23 cellular contexts compared by ENCODE assay signal in genomic region chr16:46737621-46738214, GRCh38. TPM values are rescaled to one million over a fixed set of nuclear protein-coding genes. Genes with fewer than 3 reads are reported as not detected.
A peak's percentile ranks its signal among the peaks of the same experiment; 100 is the strongest.
DNase-seq lines count a peak whose midpoint lies in the region; ATAC-seq, FAIRE-seq and TF ChIP-seq lines count a peak whose summit lies in the region.
"Had no signal": no experiment of that assay in that cellular context is flagged by ENCODE, and none has a peak within 500 bp of the region (broad histone marks: within the 10 kb centered on the region; RNA-seq: fewer than 3 reads in every experiment).

No MANE protein-coding gene starts in this region.

- intact Hi-C loops in heart left ventricle (cut with DNase I), result no loop called here
- intact Hi-C loops in Right ventricle myocardium inferior (cut with DNase I), result no loop called here
- intact Hi-C loops in HepG2 (cut with micrococcal nuclease; ENCODE audit: unreplicated experiment), result no loop called here
- intact Hi-C loops in posterior vena cava (cut with DNase I), result no loop called here
- intact Hi-C loops in MCF 10A (cut with micrococcal nuclease), result no loop called here

- no peaks in the 10 kb centered on the region for H4K20me1 ChIP-seq in HepG2 (ENCODE audit: insufficient read depth, low read length)

- H3K27ac ChIP-seq in heart left ventricle, result peak overlapping the region in 8 of 12 donors; percentile 5 to 61 (median 40)
- no peak overlapping the region for H3K27ac ChIP-seq in HepG2 (ENCODE audit: extremely low read length, insufficient read depth, low read length)
- H3K27ac ChIP-seq: SJCRH30 had no signal

- no peak overlapping the region for H3K4me2 ChIP-seq in HepG2 (ENCODE audit: low read depth, low read length)

- no peak overlapping the region for H3K9ac ChIP-seq in HepG2 (ENCODE audit: insufficient read depth, low read depth, low read length)

- ATAC-seq in heart left ventricle (no peak), Right ventricle myocardium inferior (no peak), HepG2 (no peak; the same call in 2 of the 3 replicates)
- ATAC-seq: Panc1 had no signal

- 65 to 71% (median 70%) methylated on average over 9 to 14 of the region's 14 CpGs for WGBS in heart left ventricle, 4 donors
- WGBS in HepG2 (ENCODE audit: low lambda C conversion rate), result 39% methylated on average over 10 of the region's 14 CpGs

- TF ChIP-seq EP300 in HepG2 (IDR thresholded peaks at IDR 0.05; ENCODE audit: low read depth in 2 of 2, low read length in 2 of 2) (no peak), HepG2 (CRISPR knock-in tag; IDR thresholded peaks at IDR 0.05; ENCODE audit: borderline replicate concordance) (no peak)

- H3K4me1 ChIP-seq in heart left ventricle (peaks cover 0 to 53% (median 9%) of the 10 kb centered on the region in 12 donors), HepG2 (ENCODE audit: insufficient read depth, low read length) (peaks cover 5% of the 10 kb centered on the region)
- H3K4me1 ChIP-seq: BE2C, SJCRH30 had no signal

- no peaks in the 10 kb centered on the region for H3K4me1 Mint-ChIP-seq in MCF 10A (ENCODE audit: insufficient read depth, unreplicated experiment)

- in situ Hi-C loops in HepG2 (cut with HindIII; ENCODE audit: extremely low pct_ligation_motif_present, low pct_unique_long_range_greater_than_20kb), result no loop called here

- no peak for TF ChIP-seq POLR2A in heart left ventricle (IDR thresholded peaks at IDR 0.05)
- TF ChIP-seq POLR2A in HepG2 (IDR thresholded peaks at IDR 0.05; ENCODE audit: insufficient read depth in 1 of 2, low read depth in 2 of 2, low read length in 2 of 2), result no peak

- no TSS peak for BruUV-seq in HepG2 (replicated peaks; lab: Mats Ljungman, UMichigan)
- BruUV-seq in MCF 10A (replicated peaks; lab: Mats Ljungman, UMichigan), result no TSS peak

- H3K4me3 ChIP-seq in heart left ventricle (no peak overlapping the region), HepG2 (replicated peaks in 1 of 3; ENCODE audit: insufficient read depth in 1 of 3, low read depth in 2 of 3, low read length in 3 of 3) (no peak overlapping the region)
- H3K4me3 ChIP-seq: SJCRH30 had no signal

- peaks cover 0 to 57% (median 5%) of the 10 kb centered on the region in 9 donors for H3K36me3 ChIP-seq in heart left ventricle
- no peaks in the 10 kb centered on the region for H3K36me3 ChIP-seq in HepG2 (replicated peaks in 1 of 2; ENCODE audit: control insufficient read depth in 1 of 2, insufficient read depth in 2 of 2, low read length in 2 of 2)
- H3K36me3 ChIP-seq: BE2C, SJCRH30 had no signal

- POLR2A ChIA-PET in HepG2 (lab: Yijun Ruan, JAX) (no interaction called here), MCF 10A (lab: Yijun Ruan, JAX) (no interaction called here)

- H3K9me3 ChIP-seq in heart left ventricle (no peaks in the 10 kb centered on the region), HepG2 (ENCODE audit: low read length) (no peaks in the 10 kb centered on the region)
- H3K9me3 ChIP-seq: BE2C, SJCRH30 had no signal

- no peak overlapping the region for H3K4me3 Mint-ChIP-seq in MCF 10A (ENCODE audit: unreplicated experiment)

- H3K9me3 Mint-ChIP-seq in MCF 10A (ENCODE audit: unreplicated experiment), result no peaks in the 10 kb centered on the region

- H3K36me3 Mint-ChIP-seq in MCF 10A (ENCODE audit: insufficient read depth, unreplicated experiment), result no peaks in the 10 kb centered on the region

- no peak overlapping the region for H2AFZ ChIP-seq in HepG2 (ENCODE audit: low read length)

- H3K27ac Mint-ChIP-seq in MCF 10A (ENCODE audit: low read depth, unreplicated experiment), result no peak overlapping the region

- no peak for TF ChIP-seq RAD21 in HepG2 (CRISPR knock-in tag; IDR thresholded peaks at IDR 0.05)

- H3K79me2 ChIP-seq in HepG2 (ENCODE audit: insufficient read depth, low read length), result no peaks in the 10 kb centered on the region

- FAIRE-seq in HepG2 (lab: Jason Lieb, UNC), result no peak
- FAIRE-seq: A204.1, H54 had no signal

- CTCF ChIA-PET in HepG2 (lab: Yijun Ruan, JAX; ENCODE audit: low intra/inter-chr PET ratio, low total read pairs) (no interaction called here), MCF 10A (lab: Yijun Ruan, JAX) (interaction anchor here (0.7 to 1.2 kb wide), 2 partner anchors 14 to 45 kb away, joined by 3 read pairs; no protein-coding TSS in a partner anchor)

- DNase-seq in heart left ventricle, result no peak
- DNase-seq in Right ventricle myocardium inferior (ENCODE audit: missing footprints), result no peak
- DNase-seq in HepG2 (ENCODE audit: low spot score), result no peak
- peak; percentile 72 for DNase-seq in posterior vena cava (ENCODE audit: low spot score)
- no peak for DNase-seq in AML-193 (lab: John Stamatoyannopoulos, UW)
- no peak for DNase-seq in MCF 10A (ENCODE audit: unreplicated experiment)
- DNase-seq in AG08395 (ENCODE audit: low spot score), result no peak
- DNase-seq: BE2C; EL; GF-D8; KG1; NCI-H1092 treated with DMSO at 0.1 percent for 48 hours; NCI-H146; NCI-H2029 treated with DMSO at 0.1 percent for 48 hours; NCI-H2171; NCI-H345; NCI-H524; NCI-H774; NK-92 treated with Interleukin-12 subunit alpha and Interleukin-12 subunit beta, amount 100 ng/mL, for 24 hours; SJCRH30 had no signal

- no peak for TF ChIP-seq CTCF in heart left ventricle (IDR thresholded peaks at IDR 0.05)
- no peak for TF ChIP-seq CTCF in HepG2 (CRISPR knock-in tag; IDR thresholded peaks at IDR 0.05)
- no peak for TF ChIP-seq CTCF in MCF 10A (IDR thresholded peaks at IDR 0.05; ENCODE audit: unreplicated experiment)

- H3K27me3 Mint-ChIP-seq in MCF 10A (ENCODE audit: insufficient read depth, unreplicated experiment), result no peaks in the 10 kb centered on the region

- H3K27me3 ChIP-seq in heart left ventricle, result no peaks in the 10 kb centered on the region
- peaks cover 3 to 47% of the 10 kb centered on the region in 2 experiments; a peak in 3 of 5 replicates for H3K27me3 ChIP-seq in HepG2 (ENCODE audit: control insufficient read depth in 1 of 2, insufficient read depth in 2 of 2, low read length in 2 of 2)
- H3K27me3 ChIP-seq: BE2C, SJCRH30 had no signal

RNA-seq across cellular contexts. Expression of gene MYLK3, which starts 10.4 kb away (rescaled TPM):
- 100 to 1,000 TPM; 169 to 374 (median 257) TPM for total RNA-seq in heart left ventricle
- 100 to 1,000 TPM in 1 of 2 donors, 10 to 100 TPM in 1; 76.4 to 133 TPM for polyA plus RNA-seq in heart left ventricle
- 261 TPM for total RNA-seq in Right ventricle myocardium inferior
- total RNA-seq in HepG2 (2016; rRNA removed; fragmentation: Illumina TruSeq; extraction: Trizol), result 0.13 and 0.18 TPM in 2 replicates
- not detected in 2 replicates for total RNA-seq in HepG2 (2016; cell fraction: cytosol; rRNA removed; fragmentation: Illumina TruSeq; extraction: Trizol; ENCODE audit: low read depth)
- 0.11 and 0.27 TPM in 2 replicates for total RNA-seq in HepG2 (2016; cell fraction: insoluble cytoplasmic fraction; rRNA removed; fragmentation: Illumina TruSeq; extraction: Trizol)
- 0.03 and 0.19 TPM in 2 replicates for total RNA-seq in HepG2 (2016; cell fraction: membrane; rRNA removed; fragmentation: Illumina TruSeq; extraction: Trizol)
- 0.44 and 0.47 TPM in 2 replicates for total RNA-seq in HepG2 (2016; cell fraction: nucleus; rRNA removed; fragmentation: Illumina TruSeq; extraction: Trizol)
- polyA plus RNA-seq in HepG2 (2011; rRNA removed), result 0.04 TPM in 2 replicates
- polyA plus RNA-seq in HepG2 (2011; cell fraction: cytosol; rRNA removed), result 0.01 and 0.05 TPM in 2 replicates
- polyA plus RNA-seq in HepG2 (2011; cell fraction: nucleus; rRNA removed), result 0.07 and 0.08 TPM in 2 replicates
- 0.01 and 0.11 TPM in 2 replicates for polyA plus RNA-seq in HepG2 (2012)
- 0.01 TPM in 1 of 2 replicates, not detected in the other for polyA plus RNA-seq in HepG2 (2016; cell fraction: cytosol; fragmentation: Illumina TruSeq; extraction: Trizol; ENCODE audit: low read depth)
- 0.04 and 0.07 TPM in 2 replicates for polyA plus RNA-seq in HepG2 (2016; cell fraction: insoluble cytoplasmic fraction; fragmentation: Illumina TruSeq; extraction: Trizol; ENCODE audit: low read depth)
- polyA plus RNA-seq in HepG2 (2016; cell fraction: membrane; fragmentation: Illumina TruSeq; extraction: Trizol; ENCODE audit: low read depth), result 0.15 TPM in 1 of 2 replicates, not detected in the other
- not detected in 2 replicates for polyA plus RNA-seq in HepG2 (2016; cell fraction: nucleus; fragmentation: Illumina TruSeq; extraction: Trizol; ENCODE audit: insufficient read depth, low read depth)
- 1.0 and 2.2 TPM in 2 replicates for polyA minus RNA-seq in HepG2 (2011; rRNA and poly(A)+ RNA removed; ENCODE audit: low replicate concordance)
- polyA minus RNA-seq in HepG2 (2011; cell fraction: cytosol; rRNA and poly(A)+ RNA removed), result not detected in 2 replicates
- 0.99 and 1.0 TPM in 2 replicates for polyA minus RNA-seq in HepG2 (2011; cell fraction: nucleus; rRNA and poly(A)+ RNA removed)
- total RNA-seq in posterior vena cava, result under 1 TPM; 0.29 to 0.97 TPM
- total RNA-seq in MCF 10A (2022), result 0.05 TPM in 1 of 2 replicates, not detected in the other

RNA-seq across cellular contexts. Expression of gene ORC6, which starts 48.3 kb away (rescaled TPM):
- total RNA-seq in heart left ventricle (1 to 10 TPM; 1.3 to 4.3 (median 2.5) TPM), Right ventricle myocardium inferior (2.5 TPM), HepG2 (2016; rRNA removed; fragmentation: Illumina TruSeq; extraction: Trizol) (57.3 and 69.8 TPM in 2 replicates), posterior vena cava (1 to 10 TPM; 1.0 to 2.0 TPM), MCF 10A (2022) (17.0 and 23.2 TPM in 2 replicates)
- polyA plus RNA-seq in heart left ventricle (1 to 10 TPM; 1.4 to 3.2 TPM), HepG2 (2011; rRNA removed) (22.9 and 34.2 TPM in 2 replicates)
- 18.7 and 20.4 TPM in 2 replicates for total RNA-seq in HepG2 (2016; cell fraction: cytosol; rRNA removed; fragmentation: Illumina TruSeq; extraction: Trizol; ENCODE audit: low read depth)
- total RNA-seq in HepG2 (2016; cell fraction: insoluble cytoplasmic fraction; rRNA removed; fragmentation: Illumina TruSeq; extraction: Trizol), result 62.2 and 74.8 TPM in 2 replicates
- total RNA-seq in HepG2 (2016; cell fraction: membrane; rRNA removed; fragmentation: Illumina TruSeq; extraction: Trizol), result 36.9 and 38.7 TPM in 2 replicates
- total RNA-seq in HepG2 (2016; cell fraction: nucleus; rRNA removed; fragmentation: Illumina TruSeq; extraction: Trizol), result 60.3 and 79.3 TPM in 2 replicates
- 15.1 and 17.5 TPM in 2 replicates for polyA plus RNA-seq in HepG2 (2011; cell fraction: cytosol; rRNA removed)
- 19.4 and 21.6 TPM in 2 replicates for polyA plus RNA-seq in HepG2 (2011; cell fraction: nucleus; rRNA removed)
- polyA plus RNA-seq in HepG2 (2012), result 14.8 and 25.0 TPM in 2 replicates
- polyA plus RNA-seq in HepG2 (2016; cell fraction: cytosol; fragmentation: Illumina TruSeq; extraction: Trizol; ENCODE audit: low read depth), result 9.2 and 9.5 TPM in 2 replicates
- 52.3 and 58.4 TPM in 2 replicates for polyA plus RNA-seq in HepG2 (2016; cell fraction: insoluble cytoplasmic fraction; fragmentation: Illumina TruSeq; extraction: Trizol; ENCODE audit: low read depth)
- 16.8 and 18.0 TPM in 2 replicates for polyA plus RNA-seq in HepG2 (2016; cell fraction: membrane; fragmentation: Illumina TruSeq; extraction: Trizol; ENCODE audit: low read depth)
- polyA plus RNA-seq in HepG2 (2016; cell fraction: nucleus; fragmentation: Illumina TruSeq; extraction: Trizol; ENCODE audit: insufficient read depth, low read depth), result 173 and 174 TPM in 2 replicates
- polyA minus RNA-seq in HepG2 (2011; rRNA and poly(A)+ RNA removed; ENCODE audit: low replicate concordance), result 10.3 and 14.8 TPM in 2 replicates
- polyA minus RNA-seq in HepG2 (2011; cell fraction: cytosol; rRNA and poly(A)+ RNA removed), result 5.6 and 8.0 TPM in 2 replicates
- 32.9 and 42.1 TPM in 2 replicates for polyA minus RNA-seq in HepG2 (2011; cell fraction: nucleus; rRNA and poly(A)+ RNA removed)

RNA-seq across cellular contexts. Expression of gene VPS35, which starts 48.7 kb away (rescaled TPM):
- total RNA-seq in heart left ventricle, result 100 to 1,000 TPM in 2 of 9 donors, 10 to 100 TPM in 7; 49.1 to 118 (median 88.7) TPM
- polyA plus RNA-seq in heart left ventricle, result 10 to 100 TPM; 16.7 to 53.0 TPM
- 86.9 TPM for total RNA-seq in Right ventricle myocardium inferior
- total RNA-seq in HepG2 (2016; rRNA removed; fragmentation: Illumina TruSeq; extraction: Trizol), result 136 and 197 TPM in 2 replicates
- total RNA-seq in HepG2 (2016; cell fraction: cytosol; rRNA removed; fragmentation: Illumina TruSeq; extraction: Trizol; ENCODE audit: low read depth), result 31.6 and 39.1 TPM in 2 replicates
- total RNA-seq in HepG2 (2016; cell fraction: insoluble cytoplasmic fraction; rRNA removed; fragmentation: Illumina TruSeq; extraction: Trizol), result 132 and 204 TPM in 2 replicates
- 40.5 and 42.9 TPM in 2 replicates for total RNA-seq in HepG2 (2016; cell fraction: membrane; rRNA removed; fragmentation: Illumina TruSeq; extraction: Trizol)
- 108 and 116 TPM in 2 replicates for total RNA-seq in HepG2 (2016; cell fraction: nucleus; rRNA removed; fragmentation: Illumina TruSeq; extraction: Trizol)
- polyA plus RNA-seq in HepG2 (2011; rRNA removed), result 26.9 and 30.7 TPM in 2 replicates
- polyA plus RNA-seq in HepG2 (2011; cell fraction: cytosol; rRNA removed), result 14.6 and 21.2 TPM in 2 replicates
- polyA plus RNA-seq in HepG2 (2011; cell fraction: nucleus; rRNA removed), result 12.1 and 14.6 TPM in 2 replicates
- polyA plus RNA-seq in HepG2 (2012), result 95.6 and 104 TPM in 2 replicates
- polyA plus RNA-seq in HepG2 (2016; cell fraction: cytosol; fragmentation: Illumina TruSeq; extraction: Trizol; ENCODE audit: low read depth), result 6.1 and 6.6 TPM in 2 replicates
- 120 and 134 TPM in 2 replicates for polyA plus RNA-seq in HepG2 (2016; cell fraction: insoluble cytoplasmic fraction; fragmentation: Illumina TruSeq; extraction: Trizol; ENCODE audit: low read depth)
- 14.1 and 15.6 TPM in 2 replicates for polyA plus RNA-seq in HepG2 (2016; cell fraction: membrane; fragmentation: Illumina TruSeq; extraction: Trizol; ENCODE audit: low read depth)
- polyA plus RNA-seq in HepG2 (2016; cell fraction: nucleus; fragmentation: Illumina TruSeq; extraction: Trizol; ENCODE audit: insufficient read depth, low read depth), result 58.6 and 58.8 TPM in 2 replicates
- 26.4 and 36.7 TPM in 2 replicates for polyA minus RNA-seq in HepG2 (2011; rRNA and poly(A)+ RNA removed; ENCODE audit: low replicate concordance)
- 52.8 and 77.3 TPM in 2 replicates for polyA minus RNA-seq in HepG2 (2011; cell fraction: cytosol; rRNA and poly(A)+ RNA removed)
- polyA minus RNA-seq in HepG2 (2011; cell fraction: nucleus; rRNA and poly(A)+ RNA removed), result 140 and 161 TPM in 2 replicates
- total RNA-seq in posterior vena cava, result 10 to 100 TPM; 75.1 to 78.7 TPM
- total RNA-seq in MCF 10A (2022), result 68.7 and 72.3 TPM in 2 replicates

Comparison
In these comparisons a context has a peak if more than half of its experiments do, and no peak if none do; other contexts are left out.
1. RNA of gene MYLK3, which starts 10.4 kb away (total RNA-seq): 261 TPM in Right ventricle myocardium inferior (single experiment) and 169 to 374 TPM in heart left ventricle; 0.29 to 0.97 TPM in posterior vena cava, 0.03 to 0.47 TPM in HepG2 and 0.05 TPM in MCF 10A; every median in the first group is over 10 times any median in the second.